Comparison of ENCODE assay signal across 9 cellular contexts in genomic region chr19:34317311-34317927, GRCh38. TPM values are rescaled to one million over a fixed set of nuclear protein-coding genes. Genes with fewer than 3 reads are reported as not detected.
DNase-seq lines count a peak whose midpoint lies in the region; ATAC-seq and TF ChIP-seq lines count a peak whose summit lies in the region.
"Had no signal": no experiment of that assay in that cellular context is flagged by ENCODE, and none has a peak within 500 bp of the region (broad histone marks: within the 10 kb centered on the region; RNA-seq: fewer than 3 reads in every experiment).

No MANE protein-coding gene starts in this region.

- intact Hi-C loops in testis (cut with DNase I; ENCODE audit: low total_unique reads), result no loop called here

- peak overlapping the region; percentile 49 for H3K4me3 Mint-ChIP-seq in activated naive CD8-positive, alpha-beta T cell

- no peaks in the 10 kb centered on the region for H3K27me3 Mint-ChIP-seq in activated naive CD8-positive, alpha-beta T cell

- no peak for ATAC-seq in HG03159 (IDR thresholded peaks at IDR 0.05; ENCODE audit: unreplicated experiment)
- no peak for ATAC-seq in GM21515 (IDR thresholded peaks at IDR 0.05; ENCODE audit: unreplicated experiment)

- peaks cover 54% of the 10 kb centered on the region for H3K4me1 Mint-ChIP-seq in activated naive CD8-positive, alpha-beta T cell (ENCODE audit: low read depth)

- peaks cover 33% of the 10 kb centered on the region for H3K4me1 ChIP-seq in testis

- no peaks in the 10 kb centered on the region for H3K9me3 ChIP-seq in testis

- H3K27me3 ChIP-seq in testis, result no peaks in the 10 kb centered on the region
- H3K27me3 ChIP-seq: cardiac muscle cell had no signal

- no peak overlapping the region for H3K4me3 ChIP-seq in testis
- H3K4me3 ChIP-seq: cardiac muscle cell had no signal

- 45 to 63% methylated on average over 5 to 6 of the region's 6 CpGs for WGBS in testis, 2 donors

- DNase-seq in activated naive CD4-positive, alpha-beta T cell treated with Interleukin-2 at 50 U/mL for 16 hours, result peak; percentile 4
- no peak for DNase-seq in activated naive CD4-positive, alpha-beta T cell treated with anti-CD3 and anti-CD28 coated beads, Interleukin-2, amount 50 U/mL, for 16 hours
- peak; percentile 79 for DNase-seq in kidney glomerular epithelial cell (lab: John Stamatoyannopoulos, UW)
- DNase-seq in testis, result peak; percentile 38
- no peak for DNase-seq in GF-D8 (lab: John Stamatoyannopoulos, UW)

- no peaks in the 10 kb centered on the region for H3K9me3 Mint-ChIP-seq in activated naive CD8-positive, alpha-beta T cell (ENCODE audit: low read depth)

- TF ChIP-seq POLR2A in testis (IDR thresholded peaks at IDR 0.05), result no peak

- TF ChIP-seq CTCF in testis (IDR thresholded peaks at IDR 0.05), result no peak

- H3K27ac Mint-ChIP-seq in activated naive CD8-positive, alpha-beta T cell, result peak overlapping the region; percentile 67

- H3K36me3 Mint-ChIP-seq in activated naive CD8-positive, alpha-beta T cell, result peaks cover 4% of the 10 kb centered on the region

- no peaks in the 10 kb centered on the region for H3K36me3 ChIP-seq in testis (ENCODE audit: low read depth, missing control alignments)
- H3K36me3 ChIP-seq: cardiac muscle cell had no signal

- H3K27ac ChIP-seq in testis, result peak overlapping the region; percentile 21 to 68
- H3K27ac ChIP-seq: cardiac muscle cell had no signal

RNA-seq across cellular contexts. Expression of gene GPI, which starts 47.6 kb away (rescaled TPM):
- total RNA-seq in testis, result 100 to 1,000 TPM; 109 to 198 TPM
- 198 TPM for polyA plus RNA-seq in testis (ENCODE audit: insufficient read depth, low read depth, low replicate concordance)

Comparison
In these comparisons a context has a peak if more than half of its experiments do, and no peak if none do; other contexts are left out.
1. DNase-seq: peak in activated naive CD4-positive, alpha-beta T cell treated with Interleukin-2 at 50 U/mL for 16 hours (single experiment), kidney glomerular epithelial cell (single experiment) and testis (single experiment); none in activated naive CD4-positive, alpha-beta T cell treated with anti-CD3 and anti-CD28 coated beads, Interleukin-2, amount 50 U/mL, for 16 hours (single experiment) and GF-D8 (single experiment).